13 cellular contexts compared by ENCODE assay signal in the genomic region with DNA sequence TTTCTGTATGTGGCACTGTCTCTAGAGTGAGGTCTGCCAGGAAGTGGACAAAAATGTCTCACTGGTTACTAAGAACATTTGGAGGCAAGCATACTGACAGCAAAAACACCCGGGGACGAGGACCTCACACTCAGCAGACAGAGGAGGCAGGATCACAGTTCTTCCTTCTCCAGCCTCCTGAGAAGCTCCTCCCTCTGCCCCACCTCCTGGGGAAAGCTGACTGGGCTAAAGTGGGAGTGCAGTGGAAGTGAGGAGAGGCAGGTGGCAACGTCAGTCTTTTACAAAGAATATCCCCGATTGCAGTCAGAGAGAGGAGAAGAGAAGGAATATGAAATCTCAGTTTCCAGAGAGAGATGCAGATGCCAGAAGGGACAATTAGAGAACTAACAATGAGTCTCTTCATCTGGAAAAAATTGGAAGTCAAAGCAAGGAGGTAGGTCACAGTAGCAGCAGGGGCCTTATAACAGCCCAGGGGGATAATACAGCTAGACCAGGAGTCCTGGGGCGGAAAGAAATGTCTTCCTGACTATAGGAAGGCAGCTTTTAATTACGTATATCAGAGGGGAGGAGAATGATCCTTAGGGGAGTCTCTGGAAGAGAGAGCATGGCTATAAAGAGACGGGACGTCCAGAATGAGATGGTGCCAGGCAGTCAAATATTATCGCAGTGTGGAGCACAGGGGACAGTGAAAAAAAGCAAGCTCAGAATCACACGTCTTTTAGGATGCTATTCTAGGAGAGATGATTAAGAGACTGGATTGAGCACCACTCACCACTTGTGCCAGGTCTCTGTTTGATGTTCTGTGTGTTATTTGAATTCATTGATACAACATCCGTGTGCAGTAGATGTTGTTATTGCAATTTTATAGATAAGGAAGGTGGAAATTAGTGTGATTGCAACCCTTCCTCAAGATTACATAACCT. TPM values are rescaled to one million over a fixed set of nuclear protein-coding genes. Genes with fewer than 3 reads are reported as not detected.
DNase-seq lines count a peak whose midpoint lies in the region; ATAC-seq and TF ChIP-seq lines count a peak whose summit lies in the region.
"Had no signal": no experiment of that assay in that cellular context is flagged by ENCODE, and none has a peak within 500 bp of the region (broad histone marks: within the 10 kb centered on the region; RNA-seq: fewer than 3 reads in every experiment).

No MANE protein-coding gene starts in this region.

- TF ChIP-seq CTCF in SK-N-SH (IDR thresholded peaks at IDR 0.05) (no peak), brain (conservative IDR thresholded peaks at IDR 0.05) (no peak), prostate gland (IDR thresholded peaks at IDR 0.05) (no peak)

- no peak for TF ChIP-seq RAD21 in SK-N-SH (IDR thresholded peaks at IDR 0.05; ENCODE audit: low read length)

- no peak overlapping the region for H3K4me3 ChIP-seq in SK-N-SH (ENCODE audit: low read depth in 2 of 2, low read length in 1 of 2)
- no peak overlapping the region for H3K4me3 ChIP-seq in prostate gland
- H3K4me3 ChIP-seq: SJSA1, skin epidermis had no signal

- H3K27ac ChIP-seq in SK-N-SH (ENCODE audit: low read depth in 2 of 2, low read length in 1 of 2) (no peak overlapping the region), prostate gland (no peak overlapping the region)
- H3K27ac ChIP-seq: SJSA1, skin epidermis had no signal

- H3K4me1 ChIP-seq in SK-N-SH (ENCODE audit: control insufficient read depth in 1 of 2, insufficient read depth in 2 of 2, low read depth in 1 of 2, low read length in 1 of 2): no peaks in the 10 kb centered on the region
- H3K4me1 ChIP-seq in prostate gland (replicated peaks): no peaks in the 10 kb centered on the region
- H3K4me1 ChIP-seq: SJSA1 had no signal

- no peak overlapping the region for H2AFZ ChIP-seq in SK-N-SH (ENCODE audit: low read depth)

- POLR2A ChIA-PET in SK-N-SH (lab: Yijun Ruan, JAX): no interaction called here

- peaks cover 11% of the 10 kb centered on the region for H3F3A ChIP-seq in SK-N-SH (replicated peaks; ENCODE audit: insufficient read depth)

- H3K79me2 ChIP-seq in SK-N-SH (ENCODE audit: insufficient read depth): no peaks in the 10 kb centered on the region

- H3K4me2 ChIP-seq in SK-N-SH: no peak overlapping the region

- 95% methylated on average over 9 of the region's 11 CpGs for WGBS in SK-N-SH (ENCODE audit: low lambda C conversion rate)
- 65% methylated on average over 11 of the region's 11 CpGs for WGBS in prostate gland

- peaks cover 37 to 67% of the 10 kb centered on the region in 2 experiments for H3K36me3 ChIP-seq in SK-N-SH (replicated peaks in 1 of 2; ENCODE audit: control insufficient read depth in 1 of 2, insufficient read depth in 2 of 2, low read length in 1 of 2)
- no peaks in the 10 kb centered on the region for H3K36me3 ChIP-seq in prostate gland

- peaks cover 3% of the 10 kb centered on the region for H3K27me3 Mint-ChIP-seq in brain

- peak overlapping the region in 3 of 5 experiments; percentile 16 to 75 (median 25) for H3K27ac Mint-ChIP-seq in brain
- H3K27ac Mint-ChIP-seq: mesothelial cell of epicardium had no signal

- no peaks in the 10 kb centered on the region for H3K9me3 Mint-ChIP-seq in brain
- H3K9me3 Mint-ChIP-seq: activated T-cell treated with anti-CD3 and anti-CD28 coated beads, Interleukin-2, amount 50 U/mL, for 4 hours; mesothelial cell of epicardium had no signal

- intact Hi-C loops in prostate gland (cut with DNase I): no loop called here

- no peaks in the 10 kb centered on the region for H3K9me2 ChIP-seq in SK-N-SH

- H3K36me3 Mint-ChIP-seq in brain: peaks cover 38% of the 10 kb centered on the region

- H3K9ac ChIP-seq in SK-N-SH: no peak overlapping the region

- TF ChIP-seq POLR2A in prostate gland (IDR thresholded peaks at IDR 0.05): no peak

- CTCF ChIA-PET in SK-N-SH (lab: Yijun Ruan, JAX): interaction anchor here (0.7 to 1.7 kb wide), 4 partner anchors 12 to 36 kb away, joined by 3 to 6 read pairs (median 4); no protein-coding TSS in a partner anchor

- peak; percentile 46; the same call in 1 of the 3 replicates for ATAC-seq in SK-N-SH treated with all-trans-retinoic acid at 6 μM for 48 hours
- ATAC-seq: activated T-cell treated with anti-CD3 and anti-CD28 coated beads, Interleukin-2, amount 50 U/mL, for 4 hours had no signal

- H4K20me1 ChIP-seq in SK-N-SH (ENCODE audit: insufficient read depth): no peaks in the 10 kb centered on the region

- peaks cover 15% of the 10 kb centered on the region for H3K4me1 Mint-ChIP-seq in brain
- H3K4me1 Mint-ChIP-seq: mesothelial cell of epicardium had no signal

- TF ChIP-seq EP300 in SK-N-SH (IDR thresholded peaks at IDR 0.05; ENCODE audit: borderline replicate concordance in 1 of 2, low read depth in 1 of 2, low read length in 1 of 2): no peak

- peak overlapping the region in 4 of 5 experiments; percentile 13 to 31 (median 18) for H3K4me3 Mint-ChIP-seq in brain
- H3K4me3 Mint-ChIP-seq: activated T-cell treated with anti-CD3 and anti-CD28 coated beads, Interleukin-2, amount 50 U/mL, for 4 hours; mesothelial cell of epicardium had no signal

- H3K27me3 ChIP-seq in SK-N-SH (ENCODE audit: insufficient read depth) (no peaks in the 10 kb centered on the region), prostate gland (replicated peaks; ENCODE audit: insufficient read depth) (no peaks in the 10 kb centered on the region)
- H3K27me3 ChIP-seq: SJSA1 had no signal

- no peak for DNase-seq in SK-N-SH
- DNase-seq in left kidney (ENCODE audit: low read depth, low spot score): peak; percentile 53
- DNase-seq in superior temporal gyrus (ENCODE audit: extremely low spot score): peak; percentile 51
- DNase-seq in prostate gland (ENCODE audit: low spot score): no peak
- DNase-seq in activated CD4-positive, CD25-positive, alpha-beta regulatory T cell treated with anti-CD3 and anti-CD28 coated beads, Interleukin-2, amount 50 U/mL, for 72 hours: no peak
- no peak for DNase-seq in COLO829 (ENCODE audit: low spot score)
- DNase-seq: activated T-cell treated with anti-CD3 and anti-CD28 coated beads, Interleukin-2, amount 50 U/mL, for 4 hours; NCI-H748 treated with DMSO at 0.1 percent for 48 hours had no signal

- H3K9me3 ChIP-seq in SK-N-SH (no peaks in the 10 kb centered on the region), prostate gland (no peaks in the 10 kb centered on the region)
- H3K9me3 ChIP-seq: SJSA1 had no signal

TF ChIP-seq in SK-N-SH treated with all-trans-retinoic acid at 6 μM for 48 hours, 23 proteins besides CTCF, POLR2A, EP300 and RAD21 (continues in another document):
- TF ChIP-seq ZNF565 (CRISPR knock-in tag; conservative IDR thresholded peaks at IDR 0.05; ENCODE audit: low read depth) (no peak), TCF4 (CRISPR knock-in tag; IDR thresholded peaks at IDR 0.05; ENCODE audit: borderline replicate concordance) (no peak), PPARA (CRISPR knock-in tag; IDR thresholded peaks at IDR 0.05; ENCODE audit: borderline replicate concordance) (no peak), ARNTL (CRISPR knock-in tag; IDR thresholded peaks at IDR 0.05; ENCODE audit: borderline replicate concordance, low read depth) (no peak), OSR1 (CRISPR knock-in tag; IDR thresholded peaks at IDR 0.05) (no peak), ZFP30 (CRISPR knock-in tag; IDR thresholded peaks at IDR 0.05) (no peak), ZNF70 (CRISPR knock-in tag; IDR thresholded peaks at IDR 0.05) (no peak), ZC3H10 (CRISPR knock-in tag; IDR thresholded peaks at IDR 0.05) (no peak), TOX (CRISPR knock-in tag; IDR thresholded peaks at IDR 0.05; ENCODE audit: borderline replicate concordance) (no peak), GLIS3 (CRISPR knock-in tag; IDR thresholded peaks at IDR 0.05) (no peak), CSDC2 (CRISPR knock-in tag; IDR thresholded peaks at IDR 0.05) (no peak), ZNF8 (CRISPR knock-in tag; IDR thresholded peaks at IDR 0.05) (no peak)

TF ChIP-seq in SK-N-SH, 30 proteins besides CTCF, POLR2A, EP300 and RAD21:
- TF ChIP-seq TCF12 (IDR thresholded peaks at IDR 0.05) (no peak), TEAD4 (IDR thresholded peaks at IDR 0.05; ENCODE audit: borderline replicate concordance, insufficient read depth) (no peak), FOSL2 (IDR thresholded peaks at IDR 0.05; ENCODE audit: borderline replicate concordance, low read depth) (no peak), ELF1 (IDR thresholded peaks at IDR 0.05) (no peak), FOXM1 (IDR thresholded peaks at IDR 0.05; ENCODE audit: low read depth) (no peak)
- TF ChIP-seq, protein P1, sequence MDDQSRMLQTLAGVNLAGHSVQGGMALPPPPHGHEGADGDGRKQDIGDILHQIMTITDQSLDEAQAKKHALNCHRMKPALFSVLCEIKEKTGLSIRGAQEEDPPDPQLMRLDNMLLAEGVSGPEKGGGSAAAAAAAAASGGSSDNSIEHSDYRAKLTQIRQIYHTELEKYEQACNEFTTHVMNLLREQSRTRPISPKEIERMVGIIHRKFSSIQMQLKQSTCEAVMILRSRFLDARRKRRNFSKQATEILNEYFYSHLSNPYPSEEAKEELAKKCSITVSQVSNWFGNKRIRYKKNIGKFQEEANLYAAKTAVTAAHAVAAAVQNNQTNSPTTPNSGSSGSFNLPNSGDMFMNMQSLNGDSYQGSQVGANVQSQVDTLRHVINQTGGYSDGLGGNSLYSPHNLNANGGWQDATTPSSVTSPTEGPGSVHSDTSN (IDR thresholded peaks at IDR 0.05): no peak

RNA-seq across cellular contexts. Expression of gene LEO1, which starts 47.2 kb away (rescaled TPM):
- polyA plus RNA-seq in SK-N-SH (2012; rRNA removed) (6.7 and 7.0 TPM in 2 replicates), brain (ENCODE audit: insufficient read depth, low read depth, low replicate concordance) (8.7 TPM)
- polyA plus RNA-seq in SK-N-SH (2012; cell fraction: cytosol; rRNA removed): 11.1 and 20.0 TPM in 2 replicates
- 4.6 and 7.8 TPM in 2 replicates for polyA plus RNA-seq in SK-N-SH (2012; cell fraction: nucleus; rRNA removed)
- 10 to 100 TPM; 14.4 to 24.2 TPM for total RNA-seq in prostate gland

Comparison
In these comparisons a context has a peak if more than half of its experiments do, and no peak if none do; other contexts are left out.
1. DNase-seq: peak in left kidney (single experiment) and superior temporal gyrus (single experiment); none in SK-N-SH (single experiment), prostate gland (single experiment), activated CD4-positive, CD25-positive, alpha-beta regulatory T cell treated with anti-CD3 and anti-CD28 coated beads, Interleukin-2, amount 50 U/mL, for 72 hours (single experiment) and COLO829 (single experiment).